ENCODE assay signal across 25 cellular contexts in genomic region chr10:70666960-70667798, GRCh38. TPM values are rescaled to one million over a fixed set of nuclear protein-coding genes. Genes with fewer than 3 reads are reported as not detected.
DNase-seq lines count a peak whose midpoint lies in the region; ATAC-seq and TF ChIP-seq lines count a peak whose summit lies in the region.
"Had no signal": no experiment of that assay in that cellular context is flagged by ENCODE, and none has a peak within 500 bp of the region (broad histone marks: within the 10 kb centered on the region; RNA-seq: fewer than 3 reads in every experiment).

No MANE protein-coding gene starts in this region.

- CTCF ChIA-PET in PC-3 (lab: Charles Lee): no interaction called here

- no peaks in the 10 kb centered on the region for H3K9me3 Mint-ChIP-seq in natural killer cell
- no peaks in the 10 kb centered on the region for H3K9me3 Mint-ChIP-seq in natural killer cell treated with Interleukin-12 subunit alpha and Interleukin-12 subunit beta and Interleukin-15 and Interleukin-18, amount 100 ng/mL, for 72 hours

- H3K27ac ChIP-seq in PC-3 (ENCODE audit: low read length) (no peak overlapping the region), dorsolateral prefrontal cortex (peak overlapping the region in 32 of 59 donors; percentile 3 to 99 (median 64)), substantia nigra (ENCODE audit: low read depth, low read length, poor library complexity, severe bottlenecking) (peak overlapping the region; percentile 63)
- H3K27ac ChIP-seq: breast epithelium, epithelial cell of prostate, gastroesophageal sphincter, HL-60, parathyroid adenoma, right lobe of liver had no signal

- ATAC-seq in natural killer cell (peak in 2 of 3 donors; percentile 21 to 40), PC-3 (no peak), HG02938 (IDR thresholded peaks at IDR 0.05; ENCODE audit: unreplicated experiment) (no peak), HG03521 (IDR thresholded peaks at IDR 0.05; ENCODE audit: unreplicated experiment) (no peak)
- ATAC-seq in natural killer cell treated with Interleukin-12 subunit alpha and Interleukin-12 subunit beta and Interleukin-15 and Interleukin-18, amount 100 ng/mL, for 72 hours: no peak
- ATAC-seq: gastroesophageal sphincter had no signal

- no peaks in the 10 kb centered on the region for H3K36me3 Mint-ChIP-seq in natural killer cell
- H3K36me3 Mint-ChIP-seq in natural killer cell treated with Interleukin-12 subunit alpha and Interleukin-12 subunit beta and Interleukin-15 and Interleukin-18, amount 100 ng/mL, for 72 hours: no peaks in the 10 kb centered on the region
- H3K36me3 Mint-ChIP-seq: CD14-positive monocyte had no signal

- no peak overlapping the region for H2AFZ ChIP-seq in PC-3 (ENCODE audit: low read length)
- H2AFZ ChIP-seq: parathyroid adenoma had no signal

- no TSS peak for BruUV-seq in PC-3 (replicated peaks; lab: Mats Ljungman, UMichigan)

- TF ChIP-seq CTCF in natural killer cell (IDR thresholded peaks at IDR 0.05): no peak
- TF ChIP-seq CTCF in PC-3 (conservative IDR thresholded peaks at IDR 0.05; ENCODE audit: low read depth, low read length): no peak
- no peak for TF ChIP-seq CTCF in dorsolateral prefrontal cortex (IDR thresholded peaks at IDR 0.05 in 54 of 56, conservative IDR thresholded peaks at IDR 0.05 in 2 of 56; ENCODE audit: low read depth in 1 of 56, partially characterized antibody in 56 of 56)

- no peaks in the 10 kb centered on the region for H4K20me1 ChIP-seq in PC-3 (ENCODE audit: low read length)

- no peaks in the 10 kb centered on the region for H3K9me2 ChIP-seq in PC-3 (replicated peaks; ENCODE audit: low read length)

- H3K27ac Mint-ChIP-seq in natural killer cell: no peak overlapping the region
- H3K27ac Mint-ChIP-seq in natural killer cell treated with Interleukin-12 subunit alpha and Interleukin-12 subunit beta and Interleukin-15 and Interleukin-18, amount 100 ng/mL, for 72 hours: no peak overlapping the region
- H3K27ac Mint-ChIP-seq: CD14-positive monocyte had no signal

- H3F3A ChIP-seq in PC-3 (ENCODE audit: low read length, unreplicated experiment): no peaks in the 10 kb centered on the region

- no peaks in the 10 kb centered on the region for H3K36me3 ChIP-seq in PC-3 (ENCODE audit: low read depth, low read length)
- H3K36me3 ChIP-seq: breast epithelium, gastroesophageal sphincter, right lobe of liver had no signal

- DNase-seq in natural killer cell (no peak), PC-3 (peak; percentile 7), dorsolateral prefrontal cortex (peak in 2 of 10 donors; percentile 8 to 10), substantia nigra (lab: John Stamatoyannopoulos, UW) (no peak), NOMO-1 (lab: John Stamatoyannopoulos, UW; ENCODE audit: unreplicated experiment in 2 of 2) (no peak)
- DNase-seq in natural killer cell treated with Interleukin-12 subunit alpha and Interleukin-12 subunit beta and Interleukin-15 and Interleukin-18, amount 100 ng/mL, for 72 hours (ENCODE audit: low spot score): no peak
- DNase-seq: ACHN; activated CD4-positive, alpha-beta T cell treated with anti-CD3 and anti-CD28 coated beads for 48 hours; activated gamma-delta T cell; dermis blood vessel endothelial cell; DMS 273 treated with DMSO at 0.1 percent for 48 hours; kidney glomerular epithelial cell; NCI-H2029 treated with DMSO at 0.1 percent for 48 hours; NCI-H446; SW 1271 had no signal

- no peak overlapping the region for H3K4me2 ChIP-seq in PC-3 (ENCODE audit: low read length)

- H3K4me3 Mint-ChIP-seq in natural killer cell: no peak overlapping the region
- H3K4me3 Mint-ChIP-seq in natural killer cell treated with Interleukin-12 subunit alpha and Interleukin-12 subunit beta and Interleukin-15 and Interleukin-18, amount 100 ng/mL, for 72 hours: no peak overlapping the region
- H3K4me3 Mint-ChIP-seq: CD14-positive monocyte, nephron had no signal

- no peaks in the 10 kb centered on the region for H3K79me2 ChIP-seq in PC-3 (ENCODE audit: low read length)
- H3K79me2 ChIP-seq: parathyroid adenoma had no signal

- H3K9me3 ChIP-seq in PC-3 (ENCODE audit: low read length): no peaks in the 10 kb centered on the region
- H3K9me3 ChIP-seq: breast epithelium, gastroesophageal sphincter, right lobe of liver had no signal

- peaks cover 23% of the 10 kb centered on the region for H3K4me1 ChIP-seq in PC-3 (ENCODE audit: insufficient read depth, low read length)
- H3K4me1 ChIP-seq: breast epithelium, parathyroid adenoma, right lobe of liver had no signal

- no peaks in the 10 kb centered on the region for H3K27me3 Mint-ChIP-seq in natural killer cell (ENCODE audit: low read depth in 2 of 2)
- peaks cover 6 to 10% of the 10 kb centered on the region in 2 donors for H3K27me3 Mint-ChIP-seq in natural killer cell treated with Interleukin-12 subunit alpha and Interleukin-12 subunit beta and Interleukin-15 and Interleukin-18, amount 100 ng/mL, for 72 hours

- H3K27me3 ChIP-seq in PC-3 (ENCODE audit: low read length) (no peaks in the 10 kb centered on the region), dorsolateral prefrontal cortex (peaks cover 0 to 3% (median 0%) of the 10 kb centered on the region in 45 donors)
- H3K27me3 ChIP-seq: right lobe of liver had no signal

- H3K4me1 Mint-ChIP-seq in natural killer cell: peaks cover 18 to 21% of the 10 kb centered on the region in 2 donors
- peaks cover 18 to 22% of the 10 kb centered on the region in 2 donors for H3K4me1 Mint-ChIP-seq in natural killer cell treated with Interleukin-12 subunit alpha and Interleukin-12 subunit beta and Interleukin-15 and Interleukin-18, amount 100 ng/mL, for 72 hours (ENCODE audit: low read depth in 2 of 2)

- intact Hi-C loops in natural killer cell (cut with micrococcal nuclease): no loop called here
- intact Hi-C loops in PC-3 (cut with micrococcal nuclease): no loop called here
- intact Hi-C loops in dorsolateral prefrontal cortex (cut with DNase I): no loop called here

- POLR2A ChIA-PET in PC-3 (lab: Charles Lee; ENCODE audit: unreplicated experiment): no interaction called here

- H3K9ac ChIP-seq in PC-3 (ENCODE audit: low read length): no peak overlapping the region
- H3K9ac ChIP-seq: parathyroid adenoma had no signal

- no peak overlapping the region for H3K4me3 ChIP-seq in PC-3 (ENCODE audit: low read length)
- no peak overlapping the region for H3K4me3 ChIP-seq in dorsolateral prefrontal cortex
- H3K4me3 ChIP-seq: breast epithelium, gastroesophageal sphincter, right lobe of liver had no signal

RNA-seq across cellular contexts. Expression of gene ADAMTS14, which starts 5.1 kb away (rescaled TPM):
- 1 to 10 TPM in 2 of 3 donors, under 1 TPM in 1; 0.70 to 1.5 (median 1.1) TPM for total RNA-seq in natural killer cell
- under 1 TPM; 0.07 to 0.61 TPM for total RNA-seq in natural killer cell treated with Interleukin-12 subunit alpha and Interleukin-12 subunit beta and Interleukin-15 and Interleukin-18, amount 100 ng/mL, for 72 hours
- total RNA-seq in PC-3 (2014; rRNA removed): 0.91 and 1.4 TPM in 2 replicates
- total RNA-seq in dorsolateral prefrontal cortex: 10 to 100 TPM in 9 of 120 experiments, 1 to 10 TPM in 98, under 1 TPM in 13; 0.23 to 28.2 (median 3.7) TPM

Comparison
In these comparisons a context has a peak if more than half of its experiments do, and no peak if none do; other contexts are left out.
1. ATAC-seq: peak in natural killer cell (2 of 3); none in natural killer cell treated with Interleukin-12 subunit alpha and Interleukin-12 subunit beta and Interleukin-15 and Interleukin-18, amount 100 ng/mL, for 72 hours (0 of 2), PC-3 (single experiment), HG02938 (single experiment) and HG03521 (single experiment).